21 cellular contexts compared by ENCODE assay signal in genomic region chr6:31156647-31157046, GRCh38. TPM values are rescaled to one million over a fixed set of nuclear protein-coding genes. Genes with fewer than 3 reads are reported as not detected.
DNase-seq lines count a peak whose midpoint lies in the region; ATAC-seq and TF ChIP-seq lines count a peak whose summit lies in the region.
"Had no signal": no experiment of that assay in that cellular context is flagged by ENCODE, and none has a peak within 500 bp of the region (broad histone marks: within the 10 kb centered on the region; RNA-seq: fewer than 3 reads in every experiment).

No MANE protein-coding gene starts in this region.

- dilution Hi-C loops in mammary epithelial cell (cut with HindIII; ENCODE audit: low sequenced_read_pairs): no loop called here

- WGBS in mammary epithelial cell (ENCODE audit: low coverage, missing lambda C conversion rate): 77% methylated on average over 7 of the region's 7 CpGs
- 91 to 96% (median 95%) methylated on average over 7 of the region's 7 CpGs for WGBS in ovary, 3 donors
- WGBS in gastroesophageal sphincter (ENCODE audit: low coverage in 1 of 2), 2 donors: 40 to 83% methylated on average over 1 to 7 of the region's 7 CpGs

- H3K27ac Mint-ChIP-seq in natural killer cell treated with Interleukin-12 subunit alpha and Interleukin-12 subunit beta and Interleukin-15 and Interleukin-18, amount 100 ng/mL, for 72 hours: peak overlapping the region in 1 of 2 donors; percentile 91
- H3K27ac Mint-ChIP-seq in natural killer cell (no peak overlapping the region), type B pancreatic cell (no peak overlapping the region)
- H3K27ac Mint-ChIP-seq: activated naive CD4-positive, alpha-beta T cell treated with anti-CD3 and anti-CD28 coated beads, Interleukin-2, amount 50 U/mL, for 24 hours; IgD-negative memory B cell had no signal

- no peaks in the 10 kb centered on the region for H3K79me2 ChIP-seq in PC-9 (ENCODE audit: low read depth)
- peaks cover 33% of the 10 kb centered on the region for H3K79me2 ChIP-seq in mammary epithelial cell (ENCODE audit: insufficient read depth, low read length)

- H3F3A ChIP-seq in PC-9 (ENCODE audit: insufficient read depth, low read depth): no peaks in the 10 kb centered on the region

- H3K36me3 ChIP-seq in PC-9 (ENCODE audit: low read depth) (no peaks in the 10 kb centered on the region), mammary epithelial cell (ENCODE audit: insufficient read depth, low read length) (no peaks in the 10 kb centered on the region), ovary (no peaks in the 10 kb centered on the region), gastroesophageal sphincter (peaks cover 0 to 30% of the 10 kb centered on the region in 2 donors)

- H3K4me3 Mint-ChIP-seq in natural killer cell treated with Interleukin-12 subunit alpha and Interleukin-12 subunit beta and Interleukin-15 and Interleukin-18, amount 100 ng/mL, for 72 hours: peak overlapping the region; percentile 84
- no peak overlapping the region for H3K4me3 Mint-ChIP-seq in natural killer cell
- peak overlapping the region; percentile 94 for H3K4me3 Mint-ChIP-seq in type B pancreatic cell

- no peaks in the 10 kb centered on the region; the same call in 1 of the 2 replicates for H4K20me1 ChIP-seq in PC-9 (ENCODE audit: insufficient read depth)
- H4K20me1 ChIP-seq in mammary epithelial cell (ENCODE audit: insufficient read depth, low read length): no peaks in the 10 kb centered on the region

- TF ChIP-seq POLR2A in ovary (IDR thresholded peaks at IDR 0.05) (no peak), gastroesophageal sphincter (IDR thresholded peaks at IDR 0.05) (no peak)

- H3K36me3 Mint-ChIP-seq in natural killer cell treated with Interleukin-12 subunit alpha and Interleukin-12 subunit beta and Interleukin-15 and Interleukin-18, amount 100 ng/mL, for 72 hours: no peaks in the 10 kb centered on the region
- H3K36me3 Mint-ChIP-seq in natural killer cell: no peaks in the 10 kb centered on the region
- H3K36me3 Mint-ChIP-seq in type B pancreatic cell: peaks cover 3% of the 10 kb centered on the region
- H3K36me3 Mint-ChIP-seq: activated naive CD4-positive, alpha-beta T cell treated with anti-CD3 and anti-CD28 coated beads, Interleukin-2, amount 50 U/mL, for 24 hours had no signal

- in situ Hi-C loops in mammary epithelial cell (cut with MboI; ENCODE audit: low sequenced_read_pairs in 2 of 2): no loop called here

- no peak overlapping the region for H3K27ac ChIP-seq in PC-9
- H3K27ac ChIP-seq in mammary epithelial cell (ENCODE audit: insufficient read depth, low read depth, low read length): no peak overlapping the region
- H3K27ac ChIP-seq in ovary: no peak overlapping the region
- H3K27ac ChIP-seq in gastroesophageal sphincter: no peak overlapping the region
- H3K27ac ChIP-seq: Peyer's patch had no signal

- no TSS peak for BruUV-seq in PC-9 (replicated peaks; lab: Mats Ljungman, UMichigan)
- no TSS peak for BruUV-seq in mammary epithelial cell (replicated peaks; lab: Mats Ljungman, UMichigan)

- no peak overlapping the region for H3K9ac ChIP-seq in mammary epithelial cell (ENCODE audit: insufficient read depth, low read length)

- no peak for ATAC-seq in natural killer cell treated with Interleukin-12 subunit alpha and Interleukin-12 subunit beta and Interleukin-15 and Interleukin-18, amount 100 ng/mL, for 72 hours
- ATAC-seq in natural killer cell (no peak), gastroesophageal sphincter (no peak)

- POLR2A ChIA-PET in PC-9 (lab: Charles Lee; ENCODE audit: unreplicated experiment): no interaction called here

- H3K4me1 Mint-ChIP-seq in natural killer cell treated with Interleukin-12 subunit alpha and Interleukin-12 subunit beta and Interleukin-15 and Interleukin-18, amount 100 ng/mL, for 72 hours (ENCODE audit: low read depth in 2 of 2): peaks cover 11 to 23% of the 10 kb centered on the region in 2 donors
- H3K4me1 Mint-ChIP-seq in natural killer cell (peaks cover 25 to 26% of the 10 kb centered on the region in 2 donors), type B pancreatic cell (ENCODE audit: unreplicated experiment) (peaks cover 24% of the 10 kb centered on the region)

- no peak for DNase-seq in natural killer cell treated with Interleukin-12 subunit alpha and Interleukin-12 subunit beta and Interleukin-15 and Interleukin-18, amount 100 ng/mL, for 72 hours (ENCODE audit: low spot score)
- DNase-seq in natural killer cell (no peak), PC-9 (no peak), mammary epithelial cell (no peak), type B pancreatic cell (ENCODE audit: extremely low spot score, unreplicated experiment) (no peak), ovary (no peak)
- no peak for DNase-seq in stimulated activated CD4-positive, alpha-beta T cell treated with anti-CD3 and anti-CD28 coated beads, Interleukin-12 subunit alpha, Interleukin-12 subunit beta, amount 100 ng/mL, for 4 hours
- DNase-seq: caudate nucleus, NCI-H1436, NCI-H345, Peyer's patch, T-helper 2 cell, trophoblast cell had no signal

- H3K9me2 ChIP-seq in PC-9 (ENCODE audit: insufficient read depth): no peaks in the 10 kb centered on the region

- no peaks in the 10 kb centered on the region for H3K27me3 Mint-ChIP-seq in natural killer cell treated with Interleukin-12 subunit alpha and Interleukin-12 subunit beta and Interleukin-15 and Interleukin-18, amount 100 ng/mL, for 72 hours
- no peaks in the 10 kb centered on the region for H3K27me3 Mint-ChIP-seq in natural killer cell (ENCODE audit: low read depth in 2 of 2)
- H3K27me3 Mint-ChIP-seq in type B pancreatic cell: no peaks in the 10 kb centered on the region
- H3K27me3 Mint-ChIP-seq: activated naive CD4-positive, alpha-beta T cell treated with anti-CD3 and anti-CD28 coated beads, Interleukin-2, amount 50 U/mL, for 24 hours; IgD-negative memory B cell had no signal

- H3K9me3 ChIP-seq in PC-9 (ENCODE audit: insufficient read depth, low read depth) (no peaks in the 10 kb centered on the region), mammary epithelial cell (replicated peaks; ENCODE audit: insufficient read depth, low read length) (no peaks in the 10 kb centered on the region), ovary (no peaks in the 10 kb centered on the region), gastroesophageal sphincter (no peaks in the 10 kb centered on the region)
- H3K9me3 ChIP-seq: Peyer's patch had no signal

- intact Hi-C loops in natural killer cell (cut with micrococcal nuclease): no loop called here
- intact Hi-C loops in PC-9 (cut with micrococcal nuclease; ENCODE audit: unreplicated experiment): no loop called here
- intact Hi-C loops in mammary epithelial cell (cut with micrococcal nuclease): no loop called here
- intact Hi-C loops in ovary (cut with DNase I): no loop called here

- no peak for TF ChIP-seq EP300 in ovary (IDR thresholded peaks at IDR 0.05)
- no peak for TF ChIP-seq EP300 in gastroesophageal sphincter (IDR thresholded peaks at IDR 0.05)

- no peak for TF ChIP-seq CTCF in natural killer cell (IDR thresholded peaks at IDR 0.05)
- TF ChIP-seq CTCF in PC-9 (conservative IDR thresholded peaks at IDR 0.05): no peak
- no peak for TF ChIP-seq CTCF in mammary epithelial cell (conservative IDR thresholded peaks at IDR 0.05 in 1 of 2, IDR thresholded peaks at IDR 0.05 in 1 of 2; ENCODE audit: extremely low read depth in 1 of 2, insufficient read depth in 1 of 2, low read depth in 1 of 2, low read length in 2 of 2)
- TF ChIP-seq CTCF in type B pancreatic cell (conservative IDR thresholded peaks at IDR 0.05): no peak
- TF ChIP-seq CTCF in ovary (IDR thresholded peaks at IDR 0.05): no peak
- TF ChIP-seq CTCF in gastroesophageal sphincter (IDR thresholded peaks at IDR 0.05): no peak

- peak overlapping the region; percentile 94; the same call in 1 of the 2 replicates for H3K4me2 ChIP-seq in PC-9
- peak overlapping the region; percentile 78 for H3K4me2 ChIP-seq in mammary epithelial cell (ENCODE audit: insufficient read depth, low read depth, low read length)

- H3K4me3 ChIP-seq in PC-9: no peak overlapping the region
- H3K4me3 ChIP-seq in mammary epithelial cell (replicated peaks in 1 of 3; ENCODE audit: insufficient read depth in 1 of 3, low read depth in 2 of 3, low read length in 3 of 3): no peak overlapping the region
- no peak overlapping the region for H3K4me3 ChIP-seq in ovary
- H3K4me3 ChIP-seq in gastroesophageal sphincter: no peak overlapping the region

- H3K9me3 Mint-ChIP-seq in natural killer cell treated with Interleukin-12 subunit alpha and Interleukin-12 subunit beta and Interleukin-15 and Interleukin-18, amount 100 ng/mL, for 72 hours: no peaks in the 10 kb centered on the region
- H3K9me3 Mint-ChIP-seq in natural killer cell: no peaks in the 10 kb centered on the region
- H3K9me3 Mint-ChIP-seq in type B pancreatic cell: no peaks in the 10 kb centered on the region
- H3K9me3 Mint-ChIP-seq: activated naive CD4-positive, alpha-beta T cell treated with anti-CD3 and anti-CD28 coated beads, Interleukin-2, amount 50 U/mL, for 24 hours; IgD-negative memory B cell had no signal

- no peaks in the 10 kb centered on the region for H3K27me3 ChIP-seq in PC-9 (ENCODE audit: insufficient read depth, low read depth)
- H3K27me3 ChIP-seq in mammary epithelial cell (ENCODE audit: insufficient read depth, low read length): no peaks in the 10 kb centered on the region
- no peaks in the 10 kb centered on the region for H3K27me3 ChIP-seq in ovary
- H3K27me3 ChIP-seq in gastroesophageal sphincter: no peaks in the 10 kb centered on the region
- H3K27me3 ChIP-seq: Peyer's patch had no signal

- CTCF ChIA-PET in PC-9 (lab: Charles Lee): interaction anchor here (0.5 kb wide), 1 partner anchor 9 kb away, joined by 5 read pairs; no protein-coding TSS in a partner anchor
- CTCF ChIA-PET in mammary epithelial cell (lab: Charles Lee; ENCODE audit: low non-redundant PET): no interaction called here

- H3K4me1 ChIP-seq in PC-9 (replicated peaks; ENCODE audit: insufficient read depth): peaks cover 16% of the 10 kb centered on the region
- peaks cover 13% of the 10 kb centered on the region for H3K4me1 ChIP-seq in mammary epithelial cell (ENCODE audit: insufficient read depth, low read length)
- peaks cover 7% of the 10 kb centered on the region for H3K4me1 ChIP-seq in ovary (ENCODE audit: insufficient read depth)
- H3K4me1 ChIP-seq in gastroesophageal sphincter: peaks cover 0 to 27% (median 14%) of the 10 kb centered on the region in 3 donors

- H2AFZ ChIP-seq in PC-9 (no peak overlapping the region), mammary epithelial cell (ENCODE audit: low read depth, low read length) (no peak overlapping the region)

RNA-seq across cellular contexts. Expression of gene CCHCR1, which starts 1.0 kb away (rescaled TPM):
- 10 to 100 TPM; 29.2 to 54.1 TPM for total RNA-seq in natural killer cell treated with Interleukin-12 subunit alpha and Interleukin-12 subunit beta and Interleukin-15 and Interleukin-18, amount 100 ng/mL, for 72 hours
- total RNA-seq in natural killer cell: 10 to 100 TPM; 13.0 to 20.7 (median 16.9) TPM
- 60.6 and 69.0 TPM in 2 replicates for total RNA-seq in PC-9 (2021)
- 10 to 100 TPM; 12.8 to 24.0 TPM for total RNA-seq in mammary epithelial cell
- polyA plus RNA-seq in mammary epithelial cell: 15.0 TPM
- 15.7 TPM for polyA minus RNA-seq in mammary epithelial cell
- 21.9 and 36.8 TPM in 2 replicates for total RNA-seq in type B pancreatic cell (ENCODE audit: low replicate concordance)
- 10 to 100 TPM; 11.2 to 31.5 (median 25.6) TPM for total RNA-seq in ovary
- 10 to 100 TPM; 11.9 to 21.2 TPM for polyA plus RNA-seq in ovary
- 10 to 100 TPM in 2 of 4 donors, 1 to 10 TPM in 2; 8.2 to 15.6 (median 11.5) TPM for total RNA-seq in gastroesophageal sphincter

RNA-seq across cellular contexts. Expression of gene TCF19, which starts 1.7 kb away (rescaled TPM):
- total RNA-seq in natural killer cell treated with Interleukin-12 subunit alpha and Interleukin-12 subunit beta and Interleukin-15 and Interleukin-18, amount 100 ng/mL, for 72 hours: 10 to 100 TPM; 59.0 to 96.5 TPM
- total RNA-seq in natural killer cell (10 to 100 TPM in 1 of 3 donors, 1 to 10 TPM in 2; 7.2 to 12.0 (median 9.2) TPM), PC-9 (2021) (19.0 and 26.0 TPM in 2 replicates), mammary epithelial cell (10 to 100 TPM in 1 of 2 donors, 1 to 10 TPM in 1; 5.5 to 29.7 TPM), type B pancreatic cell (ENCODE audit: low replicate concordance) (8.9 and 18.9 TPM in 2 replicates), ovary (1 to 10 TPM; 3.9 to 9.9 (median 6.7) TPM), gastroesophageal sphincter (1 to 10 TPM; 3.9 to 5.9 (median 5.1) TPM)
- polyA plus RNA-seq in mammary epithelial cell (25.9 TPM), ovary (1 to 10 TPM; 7.1 to 7.2 TPM)
- polyA minus RNA-seq in mammary epithelial cell: 35.6 TPM

RNA-seq across cellular contexts. Expression of gene POU5F1, which starts 13.8 kb away (rescaled TPM):
- total RNA-seq in natural killer cell treated with Interleukin-12 subunit alpha and Interleukin-12 subunit beta and Interleukin-15 and Interleukin-18, amount 100 ng/mL, for 72 hours: under 1 TPM in 1 of 2 donors, not detected in 1; 0.21 TPM
- total RNA-seq in natural killer cell (not detected), PC-9 (2021) (1.1 and 1.4 TPM in 2 replicates), mammary epithelial cell (1 to 10 TPM; 1.0 to 3.6 TPM), type B pancreatic cell (ENCODE audit: low replicate concordance) (not detected in 2 replicates), ovary (10 to 100 TPM in 1 of 7 donors, 1 to 10 TPM in 3, under 1 TPM in 2, not detected in 1; 0.28 to 61.2 (median 3.6) TPM), gastroesophageal sphincter (1 to 10 TPM in 2 of 4 donors, under 1 TPM in 1, not detected in 1; 0.58 to 3.4 (median 1.1) TPM)
- polyA plus RNA-seq in mammary epithelial cell (2.6 TPM), ovary (under 1 TPM; 0.25 to 0.41 TPM)
- 1.3 TPM for polyA minus RNA-seq in mammary epithelial cell
- total RNA-seq: G401, glomerular endothelial cell had no signal

RNA-seq across cellular contexts. Expression of gene PSORS1C2, which starts 17.8 kb away (rescaled TPM):
- not detected for total RNA-seq in natural killer cell treated with Interleukin-12 subunit alpha and Interleukin-12 subunit beta and Interleukin-15 and Interleukin-18, amount 100 ng/mL, for 72 hours
- not detected for total RNA-seq in natural killer cell
- not detected in 2 replicates for total RNA-seq in PC-9 (2021)
- total RNA-seq in mammary epithelial cell: not detected
- polyA plus RNA-seq in mammary epithelial cell: not detected
- polyA minus RNA-seq in mammary epithelial cell: not detected
- total RNA-seq in type B pancreatic cell (ENCODE audit: low replicate concordance): not detected in 2 replicates
- total RNA-seq in ovary: not detected
- polyA plus RNA-seq in ovary: not detected
- total RNA-seq in gastroesophageal sphincter: not detected
- total RNA-seq: G401, glomerular endothelial cell, Peyer's patch, renal cortical epithelial cell had no signal
- polyA plus RNA-seq: BJ, IgD-negative memory B cell, keratinocyte had no signal

RNA-seq across cellular contexts. Expression of gene CDSN, which starts 36.4 kb away (rescaled TPM):
- total RNA-seq in natural killer cell treated with Interleukin-12 subunit alpha and Interleukin-12 subunit beta and Interleukin-15 and Interleukin-18, amount 100 ng/mL, for 72 hours: not detected
- total RNA-seq in natural killer cell: not detected
- total RNA-seq in PC-9 (2021): 1.0 and 1.9 TPM in 2 replicates
- 1 to 10 TPM in 1 of 2 donors, under 1 TPM in 1; 0.80 to 1.2 TPM for total RNA-seq in mammary epithelial cell
- 2.8 TPM for polyA plus RNA-seq in mammary epithelial cell
- polyA minus RNA-seq in mammary epithelial cell: 4.7 TPM
- not detected in 2 replicates for total RNA-seq in type B pancreatic cell (ENCODE audit: low replicate concordance)
- total RNA-seq in ovary: under 1 TPM in 1 of 7 donors, not detected in 6; 0.34 TPM
- under 1 TPM in 1 of 2 donors, not detected in 1; 0.05 TPM for polyA plus RNA-seq in ovary
- not detected for total RNA-seq in gastroesophageal sphincter
- total RNA-seq: G401, glomerular endothelial cell had no signal
- polyA plus RNA-seq: BJ, IgD-negative memory B cell had no signal
